ENCODE assay signal across 22 cellular contexts in genomic region chr11:86388198-86388597, GRCh38. TPM values are rescaled to one million over a fixed set of nuclear protein-coding genes. Genes with fewer than 3 reads are reported as not detected.
DNase-seq lines count a peak whose midpoint lies in the region; ATAC-seq and TF ChIP-seq lines count a peak whose summit lies in the region.
"Had no signal": no experiment of that assay in that cellular context is flagged by ENCODE, and none has a peak within 500 bp of the region (broad histone marks: within the 10 kb centered on the region; RNA-seq: fewer than 3 reads in every experiment).

No MANE protein-coding gene starts in this region.

- H3K36me3 Mint-ChIP-seq in Calu3 (ENCODE audit: insufficient read depth, unreplicated experiment) (no peaks in the 10 kb centered on the region), endothelial cell (ENCODE audit: low read depth, unreplicated experiment) (no peaks in the 10 kb centered on the region)
- H3K36me3 Mint-ChIP-seq: IgD-negative memory B cell had no signal

- TF ChIP-seq CTCF in Calu3 (IDR thresholded peaks at IDR 0.05; ENCODE audit: unreplicated experiment): no peak
- no peak for TF ChIP-seq CTCF in HCT116 (IDR thresholded peaks at IDR 0.05 in 2 of 3, conservative IDR thresholded peaks at IDR 0.05 in 1 of 3; ENCODE audit: borderline replicate concordance in 1 of 3, insufficient read depth in 1 of 3, low read depth in 2 of 3, low read length in 2 of 3)
- TF ChIP-seq CTCF in endothelial cell (IDR thresholded peaks at IDR 0.05; ENCODE audit: unreplicated experiment): no peak

- no peak overlapping the region for H3K4me3 ChIP-seq in HCT116 (replicated peaks in 1 of 2; ENCODE audit: low read depth in 1 of 2, low read length in 2 of 2)
- H3K4me3 ChIP-seq: A549, MG63, Peyer's patch had no signal

- H3K4me1 ChIP-seq in HCT116 (ENCODE audit: control insufficient read depth in 1 of 2, insufficient read depth in 2 of 2, low read length in 2 of 2): peaks cover 0 to 4% of the 10 kb centered on the region in 2 experiments; a peak in 2 of 4 replicates
- H3K4me1 ChIP-seq: A549, Peyer's patch had no signal

- no TSS peak for BruUV-seq in Calu3 (replicated peaks; lab: Mats Ljungman, UMichigan)
- no TSS peak for BruUV-seq in HCT116 (replicated peaks; lab: Mats Ljungman, UMichigan)

- ATAC-seq in HCT116: peak; percentile 52; the same call in 1 of the 2 replicates
- ATAC-seq in left colon: peak; percentile 73
- no peak for ATAC-seq in GM21723 (IDR thresholded peaks at IDR 0.05; ENCODE audit: unreplicated experiment)
- no peak for ATAC-seq in HG02884 (IDR thresholded peaks at IDR 0.05; ENCODE audit: unreplicated experiment)
- ATAC-seq: A549, Right ventricle myocardium inferior had no signal

- TF ChIP-seq RAD21 in HCT116 (IDR thresholded peaks at IDR 0.05; ENCODE audit: low read depth): no peak

- intact Hi-C loops in Calu3 (cut with micrococcal nuclease; ENCODE audit: unreplicated experiment) (no loop called here), HCT116 (cut with micrococcal nuclease) (no loop called here), left colon (cut with DNase I, micrococcal nuclease) (no loop called here)

- peaks cover 9% of the 10 kb centered on the region for H3K4me1 Mint-ChIP-seq in Calu3 (ENCODE audit: low read depth, unreplicated experiment)
- H3K4me1 Mint-ChIP-seq in endothelial cell (ENCODE audit: unreplicated experiment): peaks cover 4% of the 10 kb centered on the region
- H3K4me1 Mint-ChIP-seq: IgD-negative memory B cell had no signal

- no peaks in the 10 kb centered on the region; the same call in 1 of the 2 replicates for H3K9me2 ChIP-seq in HCT116 (ENCODE audit: insufficient read depth)

- H3K27ac Mint-ChIP-seq in Calu3 (ENCODE audit: unreplicated experiment) (no peak overlapping the region), endothelial cell (ENCODE audit: unreplicated experiment) (peak overlapping the region; percentile 62)
- H3K27ac Mint-ChIP-seq: CD4-positive, alpha-beta T cell; IgD-negative memory B cell had no signal

- no peak overlapping the region for H3K9ac ChIP-seq in HCT116 (ENCODE audit: low read length)

- H3K36me3 ChIP-seq in HCT116 (ENCODE audit: control insufficient read depth in 1 of 2, insufficient read depth in 2 of 2, low read length in 2 of 2): no peaks in the 10 kb centered on the region
- H3K36me3 ChIP-seq: MG63, Peyer's patch had no signal

- DNase-seq in Calu3 (peak; percentile 11), HCT116 (ENCODE audit: low read depth, low spot score) (no peak), endothelial cell (ENCODE audit: low spot score) (no peak), left colon (no peak), mucosa of gallbladder (ENCODE audit: low spot score) (no peak)
- no peak for DNase-seq in activated naive CD4-positive, alpha-beta T cell treated with anti-CD3 and anti-CD28 coated beads, Interleukin-2, amount 50 U/mL, for 16 hours
- DNase-seq: CD4-positive, alpha-beta T cell; DMS79 treated with DMSO at 0.1 percent for 48 hours; Kasumi-1; MG63; NCI-H1048; NCI-H1436; NCI-H2081 treated with DMSO at 0.1 percent for 48 hours; NCI-H446 treated with DMSO at 0.1 percent for 48 hours; Peyer's patch had no signal

- RAD21 ChIA-PET in HCT116 (lab: Charles Lee; ENCODE audit: low non-redundant PET in 1 of 2, low total read pairs in 2 of 2, uncharacterized antibody in 2 of 2, unreplicated experiment in 2 of 2): no interaction called here

- H3K27me3 Mint-ChIP-seq in Calu3 (ENCODE audit: unreplicated experiment) (no peaks in the 10 kb centered on the region), endothelial cell (ENCODE audit: unreplicated experiment) (no peaks in the 10 kb centered on the region)
- H3K27me3 Mint-ChIP-seq: CD4-positive, alpha-beta T cell had no signal

- TF ChIP-seq POLR2A in HCT116 (IDR thresholded peaks at IDR 0.05; ENCODE audit: borderline replicate concordance, extremely low read depth, insufficient read depth, insufficient read length): no peak

- H4K20me1 ChIP-seq in HCT116 (ENCODE audit: insufficient read depth): no peaks in the 10 kb centered on the region

- H3K4me3 Mint-ChIP-seq in Calu3 (ENCODE audit: low read depth, unreplicated experiment) (no peak overlapping the region), endothelial cell (ENCODE audit: unreplicated experiment) (no peak overlapping the region)
- H3K4me3 Mint-ChIP-seq: CD4-positive, alpha-beta T cell; IgD-negative memory B cell had no signal

- no peak overlapping the region for H2AFZ ChIP-seq in HCT116 (ENCODE audit: low read depth, low read length, poor library complexity, severe bottlenecking)

- no peaks in the 10 kb centered on the region for H3K9me3 Mint-ChIP-seq in Calu3 (ENCODE audit: low read depth, unreplicated experiment)
- H3K9me3 Mint-ChIP-seq in endothelial cell (ENCODE audit: unreplicated experiment): no peaks in the 10 kb centered on the region
- H3K9me3 Mint-ChIP-seq: CD4-positive, alpha-beta T cell had no signal

- H3K9me3 ChIP-seq in HCT116 (ENCODE audit: control insufficient read depth in 1 of 2, insufficient read depth in 1 of 2, low read depth in 1 of 2, low read length in 2 of 2): no peaks in the 10 kb centered on the region
- H3K9me3 ChIP-seq: A549, MG63, Peyer's patch had no signal

- H3K27me3 ChIP-seq in HCT116 (ENCODE audit: insufficient read depth, low read length): no peaks in the 10 kb centered on the region
- H3K27me3 ChIP-seq: MG63, Peyer's patch had no signal

- POLR2A ChIA-PET in HCT116 (lab: Charles Lee): no interaction called here

- H3K4me2 ChIP-seq in HCT116 (ENCODE audit: low read length): no peak overlapping the region
- H3K4me2 ChIP-seq: A549 had no signal

- no peaks in the 10 kb centered on the region for H3K79me2 ChIP-seq in HCT116 (ENCODE audit: insufficient read depth, low read length)

- H3K27ac ChIP-seq in HCT116 (ENCODE audit: low read depth, low read length): no peak overlapping the region
- H3K27ac ChIP-seq: A549, Peyer's patch had no signal

- CTCF ChIA-PET in Calu3 (lab: Charles Lee) (no interaction called here), HCT116 (lab: Charles Lee) (no interaction called here)

TF ChIP-seq in HCT116, 20 proteins besides CTCF, POLR2A, EP300 and RAD21:
- TF ChIP-seq MAX (IDR thresholded peaks at IDR 0.05): no peak
- TF ChIP-seq ELF1 (IDR thresholded peaks at IDR 0.05; ENCODE audit: borderline replicate concordance, low read depth): 0 out of 2 replicates have a peak, but pooled peaks have one; percentile 18

RNA-seq across cellular contexts. Expression of gene CCDC81, which starts 13.5 kb away (rescaled TPM):
- 0.33 TPM in 1 of 2 replicates, not detected in the other for total RNA-seq in Calu3 (2022)
- total RNA-seq in HCT116 (2021; ENCODE audit: unreplicated experiment): 0.69 TPM
- 0.22 and 0.26 TPM in 2 replicates for polyA plus RNA-seq in HCT116 (2012)
- total RNA-seq in endothelial cell (ENCODE audit: unreplicated experiment): 0.33 TPM
- under 1 TPM; 0.25 to 0.37 TPM for total RNA-seq in left colon
- 1.2 TPM for total RNA-seq in mucosa of gallbladder
- total RNA-seq: H4, SK-MEL-5 had no signal
- polyA plus RNA-seq: IgD-negative memory B cell had no signal

Comparison
In these comparisons a context has a peak if more than half of its experiments do, and no peak if none do; other contexts are left out.
1. ATAC-seq: peak in HCT116 (single experiment) and left colon (single experiment); none in GM21723 (single experiment) and HG02884 (single experiment).